ENCODE assay signal across 8 cellular contexts in the genomic region with DNA sequence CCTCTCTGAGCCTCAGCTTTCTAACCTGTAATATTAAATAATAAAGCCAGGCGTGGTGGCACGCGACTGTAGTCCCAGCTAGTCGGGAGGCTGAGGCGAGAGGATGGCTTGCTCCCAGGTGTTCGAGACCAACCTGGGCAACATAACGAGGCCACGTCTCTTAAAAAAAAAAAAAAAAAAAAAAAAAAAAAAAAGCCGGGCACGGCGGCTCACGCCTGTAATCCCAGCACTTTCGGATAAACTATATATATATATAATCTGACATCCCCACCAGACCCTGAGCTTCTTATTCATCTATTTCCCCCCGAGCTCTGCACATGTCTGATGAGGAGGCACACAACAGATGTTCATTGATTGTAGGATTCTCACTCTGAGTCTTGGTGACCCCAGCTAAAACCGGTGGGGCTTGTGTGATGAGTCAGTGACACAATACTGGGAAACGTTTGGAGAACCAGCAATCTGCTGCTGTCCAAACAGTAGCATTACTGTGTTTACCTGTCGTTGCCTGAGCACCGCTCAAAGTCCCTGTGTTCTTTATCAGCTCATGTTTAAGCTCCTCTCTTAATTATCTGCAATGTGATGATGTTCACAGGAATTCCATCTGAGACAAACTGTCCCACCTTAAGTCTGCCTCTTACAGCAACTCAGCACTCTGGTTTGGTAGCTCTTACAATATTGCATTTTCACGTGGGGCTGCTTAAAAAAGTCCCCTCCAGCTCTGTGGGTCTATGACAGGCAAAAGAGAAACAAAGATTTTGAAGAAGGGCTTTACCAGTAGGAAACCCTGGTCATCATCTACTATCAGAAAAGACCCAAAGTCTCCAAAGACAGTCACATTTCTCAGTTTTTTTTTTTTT. TPM values are rescaled to one million over a fixed set of nuclear protein-coding genes. Genes with fewer than 3 reads are reported as not detected.
DNase-seq lines count a peak whose midpoint lies in the region; ATAC-seq and TF ChIP-seq lines count a peak whose summit lies in the region.

No MANE protein-coding gene starts in this region.

- no peaks in the 10 kb centered on the region for H3K9me3 Mint-ChIP-seq in natural killer cell treated with Interleukin-12 subunit alpha and Interleukin-12 subunit beta and Interleukin-15 and Interleukin-18, amount 100 ng/mL, for 72 hours

- DNase-seq in BE2C (peak; percentile 27), SJSA1 (ENCODE audit: low read depth in 1 of 2, low spot score in 2 of 2) (no peak), epithelial cell of esophagus (ENCODE audit: low read depth) (peak; percentile 86)
- no peak for DNase-seq in natural killer cell treated with Interleukin-12 subunit alpha and Interleukin-12 subunit beta and Interleukin-15 and Interleukin-18, amount 100 ng/mL, for 72 hours (ENCODE audit: low spot score)

- TF ChIP-seq CTCF in BE2C (IDR thresholded peaks at IDR 0.05; ENCODE audit: low read depth, low read length): no peak
- TF ChIP-seq CTCF in HEK293 (tag by site-specific recombination; IDR thresholded peaks at IDR 0.05): no peak
- TF ChIP-seq CTCF in epithelial cell of esophagus (IDR thresholded peaks at IDR 0.05; ENCODE audit: insufficient read depth, low read depth, low read length, missing control alignments): no peak

- H3K27ac ChIP-seq in HEK293 (ENCODE audit: extremely low read depth, low read depth, low read length) (peak overlapping the region; percentile 99; the same call in 1 of the 2 replicates), SJSA1 (peak overlapping the region; percentile 100)

- POLR2A ChIA-PET in HEK293 (lab: Yijun Ruan, JAX): interaction anchor here (0.5 to 2.0 kb wide), 9 partner anchors 10 to 368 kb away, joined by 3 to 11 read pairs (median 3); a partner anchor contains a TSS

- H3K27me3 ChIP-seq in BE2C: no peaks in the 10 kb centered on the region
- no peaks in the 10 kb centered on the region for H3K27me3 ChIP-seq in SJSA1 (replicated peaks)

- no peaks in the 10 kb centered on the region for H3K36me3 Mint-ChIP-seq in natural killer cell treated with Interleukin-12 subunit alpha and Interleukin-12 subunit beta and Interleukin-15 and Interleukin-18, amount 100 ng/mL, for 72 hours

- ATAC-seq in natural killer cell treated with Interleukin-12 subunit alpha and Interleukin-12 subunit beta and Interleukin-15 and Interleukin-18, amount 100 ng/mL, for 72 hours: peak in 1 of 2 donors; percentile 65
- ATAC-seq in HG02884 (IDR thresholded peaks at IDR 0.05; ENCODE audit: unreplicated experiment) (no peak), HG03025 (IDR thresholded peaks at IDR 0.05; ENCODE audit: low FRiP score, unreplicated experiment) (no peak), GM19467 (IDR thresholded peaks at IDR 0.05; ENCODE audit: unreplicated experiment) (no peak)

- H3K4me3 Mint-ChIP-seq in natural killer cell treated with Interleukin-12 subunit alpha and Interleukin-12 subunit beta and Interleukin-15 and Interleukin-18, amount 100 ng/mL, for 72 hours: peak overlapping the region; percentile 91

- H3K36me3 ChIP-seq in BE2C (peaks cover 5% of the 10 kb centered on the region; the same call in 1 of the 2 replicates), HEK293 (ENCODE audit: control insufficient read depth in 2 of 2, insufficient read depth in 1 of 2, low read length in 2 of 2) (peaks cover 0 to 4% of the 10 kb centered on the region in 2 experiments; a peak in 1 of 3 replicates), SJSA1 (peaks cover 11% of the 10 kb centered on the region)

- H3K4me1 Mint-ChIP-seq in natural killer cell treated with Interleukin-12 subunit alpha and Interleukin-12 subunit beta and Interleukin-15 and Interleukin-18, amount 100 ng/mL, for 72 hours (ENCODE audit: low read depth in 2 of 2): peaks cover 31% of the 10 kb centered on the region in 2 donors

- H3K9me3 ChIP-seq in BE2C (no peaks in the 10 kb centered on the region), HEK293 (ENCODE audit: control insufficient read depth, insufficient read depth, low read depth, low read length) (no peaks in the 10 kb centered on the region), SJSA1 (replicated peaks) (no peaks in the 10 kb centered on the region)

- H3K4me1 ChIP-seq in BE2C: peaks cover 5% of the 10 kb centered on the region; the same call in 1 of the 2 replicates
- H3K4me1 ChIP-seq in HEK293 (ENCODE audit: control insufficient read depth, insufficient read depth, low read length): no peaks in the 10 kb centered on the region
- H3K4me1 ChIP-seq in SJSA1 (replicated peaks): peaks cover 22% of the 10 kb centered on the region

- CTCF ChIA-PET in HEK293 (lab: Yijun Ruan, JAX): interaction anchor here (0.5 to 1.6 kb wide), 9 partner anchors 9 to 666 kb away, joined by 3 to 6 read pairs (median 5); no protein-coding TSS in a partner anchor

- no peaks in the 10 kb centered on the region for H3K27me3 Mint-ChIP-seq in natural killer cell treated with Interleukin-12 subunit alpha and Interleukin-12 subunit beta and Interleukin-15 and Interleukin-18, amount 100 ng/mL, for 72 hours

- H3K4me3 ChIP-seq in BE2C (ENCODE audit: low read depth, low read length): peak overlapping the region; percentile 89
- H3K4me3 ChIP-seq in HEK293 (ENCODE audit: low read depth, low read length): peak overlapping the region; percentile 99
- peak overlapping the region; percentile 89 for H3K4me3 ChIP-seq in SJSA1
- H3K4me3 ChIP-seq in epithelial cell of esophagus (ENCODE audit: low read length): peak overlapping the region; percentile 90

- peak overlapping the region; percentile 92 to 99 for H3K27ac Mint-ChIP-seq in natural killer cell treated with Interleukin-12 subunit alpha and Interleukin-12 subunit beta and Interleukin-15 and Interleukin-18, amount 100 ng/mL, for 72 hours

TF ChIP-seq in HEK293, 187 proteins besides CTCF, POLR2A, EP300 and RAD21 (continues in another document):
- TF ChIP-seq ZNF600 (tag by site-specific recombination; IDR thresholded peaks at IDR 0.05): no peak
- TF ChIP-seq, protein P1, sequence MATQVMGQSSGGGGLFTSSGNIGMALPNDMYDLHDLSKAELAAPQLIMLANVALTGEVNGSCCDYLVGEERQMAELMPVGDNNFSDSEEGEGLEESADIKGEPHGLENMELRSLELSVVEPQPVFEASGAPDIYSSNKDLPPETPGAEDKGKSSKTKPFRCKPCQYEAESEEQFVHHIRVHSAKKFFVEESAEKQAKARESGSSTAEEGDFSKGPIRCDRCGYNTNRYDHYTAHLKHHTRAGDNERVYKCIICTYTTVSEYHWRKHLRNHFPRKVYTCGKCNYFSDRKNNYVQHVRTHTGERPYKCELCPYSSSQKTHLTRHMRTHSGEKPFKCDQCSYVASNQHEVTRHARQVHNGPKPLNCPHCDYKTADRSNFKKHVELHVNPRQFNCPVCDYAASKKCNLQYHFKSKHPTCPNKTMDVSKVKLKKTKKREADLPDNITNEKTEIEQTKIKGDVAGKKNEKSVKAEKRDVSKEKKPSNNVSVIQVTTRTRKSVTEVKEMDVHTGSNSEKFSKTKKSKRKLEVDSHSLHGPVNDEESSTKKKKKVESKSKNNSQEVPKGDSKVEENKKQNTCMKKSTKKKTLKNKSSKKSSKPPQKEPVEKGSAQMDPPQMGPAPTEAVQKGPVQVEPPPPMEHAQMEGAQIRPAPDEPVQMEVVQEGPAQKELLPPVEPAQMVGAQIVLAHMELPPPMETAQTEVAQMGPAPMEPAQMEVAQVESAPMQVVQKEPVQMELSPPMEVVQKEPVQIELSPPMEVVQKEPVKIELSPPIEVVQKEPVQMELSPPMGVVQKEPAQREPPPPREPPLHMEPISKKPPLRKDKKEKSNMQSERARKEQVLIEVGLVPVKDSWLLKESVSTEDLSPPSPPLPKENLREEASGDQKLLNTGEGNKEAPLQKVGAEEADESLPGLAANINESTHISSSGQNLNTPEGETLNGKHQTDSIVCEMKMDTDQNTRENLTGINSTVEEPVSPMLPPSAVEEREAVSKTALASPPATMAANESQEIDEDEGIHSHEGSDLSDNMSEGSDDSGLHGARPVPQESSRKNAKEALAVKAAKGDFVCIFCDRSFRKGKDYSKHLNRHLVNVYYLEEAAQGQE (tag by site-specific recombination; IDR thresholded peaks at IDR 0.05): peak; percentile 29; the same call in 1 of the 2 replicates
- no peak for TF ChIP-seq ZFP41 (tag by site-specific recombination; IDR thresholded peaks at IDR 0.05; ENCODE audit: borderline replicate concordance)
- TF ChIP-seq, protein P2, sequence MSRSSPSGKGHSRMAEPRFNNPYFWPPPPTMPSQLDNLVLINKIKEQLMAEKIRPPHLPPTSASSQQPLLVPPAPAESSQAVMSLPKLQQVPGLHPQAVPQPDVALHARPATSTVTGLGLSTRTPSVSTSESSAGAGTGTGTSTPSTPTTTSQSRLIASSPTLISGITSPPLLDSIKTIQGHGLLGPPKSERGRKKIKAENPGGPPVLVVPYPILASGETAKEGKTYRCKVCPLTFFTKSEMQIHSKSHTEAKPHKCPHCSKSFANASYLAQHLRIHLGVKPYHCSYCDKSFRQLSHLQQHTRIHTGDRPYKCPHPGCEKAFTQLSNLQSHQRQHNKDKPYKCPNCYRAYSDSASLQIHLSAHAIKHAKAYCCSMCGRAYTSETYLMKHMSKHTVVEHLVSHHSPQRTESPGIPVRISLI (tag by site-specific recombination; IDR thresholded peaks at IDR 0.05): peak; percentile 73

RNA-seq across cellular contexts. Expression of a gene that starts 1.0 kb away (rescaled TPM):
- 16.4 TPM for polyA plus RNA-seq in BE2C (2012; ENCODE audit: insufficient read depth, insufficient read length, low read depth)
- 2.5 and 3.5 TPM in 2 replicates for total RNA-seq in SJSA1 (2014; rRNA removed; shearing (Covaris generic))
- total RNA-seq in natural killer cell treated with Interleukin-12 subunit alpha and Interleukin-12 subunit beta and Interleukin-15 and Interleukin-18, amount 100 ng/mL, for 72 hours: 10 to 100 TPM; 10.1 to 12.0 TPM

RNA-seq across cellular contexts. Expression of a gene that starts 19.8 kb away (rescaled TPM):
- polyA plus RNA-seq in BE2C (2012; ENCODE audit: insufficient read depth, insufficient read length, low read depth): 192 TPM
- total RNA-seq in SJSA1 (2014; rRNA removed; shearing (Covaris generic)): 168 and 175 TPM in 2 replicates
- total RNA-seq in natural killer cell treated with Interleukin-12 subunit alpha and Interleukin-12 subunit beta and Interleukin-15 and Interleukin-18, amount 100 ng/mL, for 72 hours: 10 to 100 TPM; 69.9 to 79.3 TPM

Comparison
In these comparisons a context has a peak if more than half of its experiments do, and no peak if none do; other contexts are left out.
1. DNase-seq: peak in BE2C (single experiment) and epithelial cell of esophagus (single experiment); none in SJSA1 (0 of 2) and natural killer cell treated with Interleukin-12 subunit alpha and Interleukin-12 subunit beta and Interleukin-15 and Interleukin-18, amount 100 ng/mL, for 72 hours (single experiment).
2. Peak in every context shown above with its lines, with median percentiles within 50 percentile points of each other: H3K4me3 ChIP-seq.